1 cellular context compared by ENCODE assay signal in the genomic region with DNA sequence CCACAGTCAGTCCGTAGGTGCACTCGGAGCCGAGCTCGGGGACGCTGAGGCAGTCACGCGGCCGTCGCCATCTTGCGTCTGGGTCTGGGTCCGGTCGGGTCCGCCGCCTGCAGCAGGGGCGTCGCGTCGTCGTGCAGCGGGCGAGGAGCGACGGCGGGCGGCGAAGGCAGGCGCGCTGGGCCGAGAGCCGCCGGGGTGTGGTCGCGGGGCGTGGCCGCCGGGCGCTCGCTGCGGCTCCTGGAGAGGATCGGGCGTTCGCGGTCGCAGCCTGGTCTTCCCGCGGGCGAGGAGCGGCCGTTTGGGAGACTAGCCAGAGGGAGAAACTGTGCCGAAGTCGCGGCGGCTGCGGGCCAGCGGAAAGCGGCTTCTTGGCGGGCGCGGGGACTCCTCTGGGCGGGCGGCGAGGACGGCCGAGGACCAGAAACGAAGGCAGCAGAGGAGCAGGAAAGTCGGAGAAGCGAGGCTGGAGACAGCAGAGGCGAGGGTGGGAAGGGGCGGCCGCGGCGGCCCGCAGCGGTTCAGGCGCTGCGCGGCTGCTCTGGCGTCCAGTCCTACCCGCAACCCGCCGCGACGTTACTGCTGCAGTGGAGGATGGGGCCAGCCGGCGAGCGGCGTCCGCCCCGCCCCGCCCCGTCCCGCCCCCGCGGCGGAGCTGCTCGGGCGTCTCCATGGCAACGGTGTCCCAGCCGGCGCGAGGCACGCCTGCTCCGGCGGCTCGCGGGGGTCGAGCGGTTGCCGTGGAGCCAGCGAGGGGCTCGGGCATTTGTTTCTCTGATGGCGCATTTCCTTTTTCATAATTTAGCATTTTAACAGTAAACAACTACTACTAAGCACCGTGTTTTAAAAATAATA.
A peak's percentile ranks its signal among the peaks of the same experiment; 100 is the strongest.
TF ChIP-seq lines count a peak whose summit lies in the region.

A gene with protein sequence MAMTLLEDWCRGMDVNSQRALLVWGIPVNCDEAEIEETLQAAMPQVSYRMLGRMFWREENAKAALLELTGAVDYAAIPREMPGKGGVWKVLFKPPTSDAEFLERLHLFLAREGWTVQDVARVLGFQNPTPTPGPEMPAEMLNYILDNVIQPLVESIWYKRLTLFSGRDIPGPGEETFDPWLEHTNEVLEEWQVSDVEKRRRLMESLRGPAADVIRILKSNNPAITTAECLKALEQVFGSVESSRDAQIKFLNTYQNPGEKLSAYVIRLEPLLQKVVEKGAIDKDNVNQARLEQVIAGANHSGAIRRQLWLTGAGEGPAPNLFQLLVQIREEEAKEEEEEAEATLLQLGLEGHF (minus strand): TSS at position 581 of the 852 bp plus-strand sequence. CDS start 745 bp downstream, outside the sequence.

TF ChIP-seq in H1, 55 proteins besides CTCF, POLR2A, EP300 and RAD21:
- TF ChIP-seq RXRA (IDR thresholded peaks at IDR 0.05; ENCODE audit: insufficient read depth, low read depth, low read length) (no peak), NRF1 (IDR thresholded peaks at IDR 0.05; ENCODE audit: low read depth, low read length) (no peak), TBP (IDR thresholded peaks at IDR 0.05; ENCODE audit: low read depth, low read length) (peak; percentile 84), RBBP5 (IDR thresholded peaks at IDR 0.05; ENCODE audit: borderline replicate concordance, low read depth, low read length) (peak; percentile 78; the same call in 1 of the 2 replicates), TEAD4 (IDR thresholded peaks at IDR 0.05; ENCODE audit: low read depth, low read length) (no peak), CHD2 (IDR thresholded peaks at IDR 0.05; ENCODE audit: low read length) (no peak; the same call in 1 of the 2 replicates), JUN (IDR thresholded peaks at IDR 0.05; ENCODE audit: low read depth, low read length) (no peak), SP1 (IDR thresholded peaks at IDR 0.05; ENCODE audit: low read depth, low read length) (no peak), BACH1 (IDR thresholded peaks at IDR 0.05; ENCODE audit: low read length) (peak; percentile 37; the same call in 1 of the 2 replicates), KDM4A (IDR thresholded peaks at IDR 0.05; ENCODE audit: low read depth, low read length, severe bottlenecking) (peak; percentile 63), PHF8 (conservative IDR thresholded peaks at IDR 0.05; ENCODE audit: low read depth, low read length) (peak; percentile 78), SIN3A (conservative IDR thresholded peaks at IDR 0.05 in 1 of 2, IDR thresholded peaks at IDR 0.05 in 1 of 2; ENCODE audit: low read depth in 1 of 2, low read length in 2 of 2) (peak in 1 of 2 experiments; percentile 43; a peak in 1 of 4 replicates), POLR2AphosphoS5 (IDR thresholded peaks at IDR 0.05; ENCODE audit: low read depth, low read length) (peak; percentile 85), MAFK (IDR thresholded peaks at IDR 0.05; ENCODE audit: low read depth, low read length) (no peak), EZH2 (IDR thresholded peaks at IDR 0.05; ENCODE audit: low read depth, low read length, severe bottlenecking) (no peak), JUND (IDR thresholded peaks at IDR 0.05; ENCODE audit: low read length) (no peak; the same call in 1 of the 2 replicates), TAF7 (optimal IDR thresholded peaks at IDR 0.05; ENCODE audit: borderline replicate concordance, low read depth, low read length) (peak; percentile 82), ASH2L (IDR thresholded peaks at IDR 0.05; ENCODE audit: low read length) (peak; percentile 76), GABPA (IDR thresholded peaks at IDR 0.05; ENCODE audit: borderline replicate concordance, insufficient read depth, low read length) (no peak), HDAC2 (IDR thresholded peaks at IDR 0.05; ENCODE audit: borderline replicate concordance in 1 of 2, low read depth in 2 of 2, low read length in 2 of 2) (no peak), CTBP2 (IDR thresholded peaks at IDR 0.05; ENCODE audit: borderline replicate concordance, insufficient read depth, insufficient read length, low read length) (no peak), KDM1A (IDR thresholded peaks at IDR 0.05; ENCODE audit: borderline replicate concordance, low read length) (no peak), YY1 (IDR thresholded peaks at IDR 0.05; ENCODE audit: low read depth, low read length) (peak; percentile 92), CREB1 (IDR thresholded peaks at IDR 0.05) (peak; percentile 79), TAF1 (IDR thresholded peaks at IDR 0.05; ENCODE audit: low read depth, low read length) (peak; percentile 91), ZNF274 (IDR thresholded peaks at IDR 0.05; ENCODE audit: borderline replicate concordance, extremely low read depth, low read length) (no peak), CHD1 (IDR thresholded peaks at IDR 0.05; ENCODE audit: low read depth, low read length) (no peak; the same call in 1 of the 2 replicates), SP4 (IDR thresholded peaks at IDR 0.05; ENCODE audit: low read length) (peak; percentile 36; the same call in 1 of the 2 replicates), GTF2F1 (IDR thresholded peaks at IDR 0.05; ENCODE audit: borderline replicate concordance, low read depth, low read length) (0 out of 2 replicates have a peak, but pooled peaks have one; percentile 38), CHD7 (IDR thresholded peaks at IDR 0.05; ENCODE audit: insufficient replicate concordance, low read length) (no peak), FOSL1 (IDR thresholded peaks at IDR 0.05; ENCODE audit: insufficient read depth, low read depth, low read length) (no peak), CBX5 (IDR thresholded peaks at IDR 0.05; ENCODE audit: low read depth, low read length) (no peak), BRCA1 (IDR thresholded peaks at IDR 0.05; ENCODE audit: low read depth, low read length) (no peak), CEBPB (IDR thresholded peaks at IDR 0.05; ENCODE audit: low read depth, low read length) (no peak), POU5F1 (IDR thresholded peaks at IDR 0.05; ENCODE audit: low read depth, low read length) (no peak), RNF2 (IDR thresholded peaks at IDR 0.05; ENCODE audit: borderline replicate concordance, low read depth, low read length, missing control alignments, poor library complexity, severe bottlenecking) (no peak), SRF (IDR thresholded peaks at IDR 0.05; ENCODE audit: low read depth, low read length) (no peak), KDM5A (IDR thresholded peaks at IDR 0.05; ENCODE audit: low read length) (no peak), SIX5 (IDR thresholded peaks at IDR 0.05; ENCODE audit: low read depth, low read length) (no peak), EGR1 (IDR thresholded peaks at IDR 0.05; ENCODE audit: borderline replicate concordance, low read depth, low read length) (peak; percentile 97), SUZ12 (IDR thresholded peaks at IDR 0.05; ENCODE audit: low read length) (no peak), CBX8 (IDR thresholded peaks at IDR 0.05; ENCODE audit: borderline replicate concordance, low read depth, low read length) (no peak)
- TF ChIP-seq, protein P1, sequence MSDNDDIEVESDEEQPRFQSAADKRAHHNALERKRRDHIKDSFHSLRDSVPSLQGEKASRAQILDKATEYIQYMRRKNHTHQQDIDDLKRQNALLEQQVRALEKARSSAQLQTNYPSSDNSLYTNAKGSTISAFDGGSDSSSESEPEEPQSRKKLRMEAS (IDR thresholded peaks at IDR 0.05): peak; percentile 95
- TF ChIP-seq, protein P2, sequence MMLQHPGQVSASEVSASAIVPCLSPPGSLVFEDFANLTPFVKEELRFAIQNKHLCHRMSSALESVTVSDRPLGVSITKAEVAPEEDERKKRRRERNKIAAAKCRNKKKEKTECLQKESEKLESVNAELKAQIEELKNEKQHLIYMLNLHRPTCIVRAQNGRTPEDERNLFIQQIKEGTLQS (IDR thresholded peaks at IDR 0.05; ENCODE audit: insufficient read depth, low read depth, low read length): no peak
- TF ChIP-seq, protein P3, sequence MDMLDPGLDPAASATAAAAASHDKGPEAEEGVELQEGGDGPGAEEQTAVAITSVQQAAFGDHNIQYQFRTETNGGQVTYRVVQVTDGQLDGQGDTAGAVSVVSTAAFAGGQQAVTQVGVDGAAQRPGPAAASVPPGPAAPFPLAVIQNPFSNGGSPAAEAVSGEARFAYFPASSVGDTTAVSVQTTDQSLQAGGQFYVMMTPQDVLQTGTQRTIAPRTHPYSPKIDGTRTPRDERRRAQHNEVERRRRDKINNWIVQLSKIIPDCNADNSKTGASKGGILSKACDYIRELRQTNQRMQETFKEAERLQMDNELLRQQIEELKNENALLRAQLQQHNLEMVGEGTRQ (IDR thresholded peaks at IDR 0.05; ENCODE audit: low read length): no peak
- TF ChIP-seq, protein P4, sequence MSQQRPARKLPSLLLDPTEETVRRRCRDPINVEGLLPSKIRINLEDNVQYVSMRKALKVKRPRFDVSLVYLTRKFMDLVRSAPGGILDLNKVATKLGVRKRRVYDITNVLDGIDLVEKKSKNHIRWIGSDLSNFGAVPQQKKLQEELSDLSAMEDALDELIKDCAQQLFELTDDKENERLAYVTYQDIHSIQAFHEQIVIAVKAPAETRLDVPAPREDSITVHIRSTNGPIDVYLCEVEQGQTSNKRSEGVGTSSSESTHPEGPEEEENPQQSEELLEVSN (IDR thresholded peaks at IDR 0.05): peak; percentile 39; the same call in 1 of the 2 replicates
TF ChIP-seq in H1: peak in this region for 17.
